Comparison of ENCODE assay signal across 1 cellular context in genomic region chr22:35379146-35379993, GRCh38.
TF ChIP-seq lines count a peak whose summit lies in the region.

No MANE protein-coding gene starts in this region.

TF ChIP-seq in GM23338, 12 proteins besides CTCF, POLR2A, EP300 and RAD21 (continued from another document):
- TF ChIP-seq, protein P1, sequence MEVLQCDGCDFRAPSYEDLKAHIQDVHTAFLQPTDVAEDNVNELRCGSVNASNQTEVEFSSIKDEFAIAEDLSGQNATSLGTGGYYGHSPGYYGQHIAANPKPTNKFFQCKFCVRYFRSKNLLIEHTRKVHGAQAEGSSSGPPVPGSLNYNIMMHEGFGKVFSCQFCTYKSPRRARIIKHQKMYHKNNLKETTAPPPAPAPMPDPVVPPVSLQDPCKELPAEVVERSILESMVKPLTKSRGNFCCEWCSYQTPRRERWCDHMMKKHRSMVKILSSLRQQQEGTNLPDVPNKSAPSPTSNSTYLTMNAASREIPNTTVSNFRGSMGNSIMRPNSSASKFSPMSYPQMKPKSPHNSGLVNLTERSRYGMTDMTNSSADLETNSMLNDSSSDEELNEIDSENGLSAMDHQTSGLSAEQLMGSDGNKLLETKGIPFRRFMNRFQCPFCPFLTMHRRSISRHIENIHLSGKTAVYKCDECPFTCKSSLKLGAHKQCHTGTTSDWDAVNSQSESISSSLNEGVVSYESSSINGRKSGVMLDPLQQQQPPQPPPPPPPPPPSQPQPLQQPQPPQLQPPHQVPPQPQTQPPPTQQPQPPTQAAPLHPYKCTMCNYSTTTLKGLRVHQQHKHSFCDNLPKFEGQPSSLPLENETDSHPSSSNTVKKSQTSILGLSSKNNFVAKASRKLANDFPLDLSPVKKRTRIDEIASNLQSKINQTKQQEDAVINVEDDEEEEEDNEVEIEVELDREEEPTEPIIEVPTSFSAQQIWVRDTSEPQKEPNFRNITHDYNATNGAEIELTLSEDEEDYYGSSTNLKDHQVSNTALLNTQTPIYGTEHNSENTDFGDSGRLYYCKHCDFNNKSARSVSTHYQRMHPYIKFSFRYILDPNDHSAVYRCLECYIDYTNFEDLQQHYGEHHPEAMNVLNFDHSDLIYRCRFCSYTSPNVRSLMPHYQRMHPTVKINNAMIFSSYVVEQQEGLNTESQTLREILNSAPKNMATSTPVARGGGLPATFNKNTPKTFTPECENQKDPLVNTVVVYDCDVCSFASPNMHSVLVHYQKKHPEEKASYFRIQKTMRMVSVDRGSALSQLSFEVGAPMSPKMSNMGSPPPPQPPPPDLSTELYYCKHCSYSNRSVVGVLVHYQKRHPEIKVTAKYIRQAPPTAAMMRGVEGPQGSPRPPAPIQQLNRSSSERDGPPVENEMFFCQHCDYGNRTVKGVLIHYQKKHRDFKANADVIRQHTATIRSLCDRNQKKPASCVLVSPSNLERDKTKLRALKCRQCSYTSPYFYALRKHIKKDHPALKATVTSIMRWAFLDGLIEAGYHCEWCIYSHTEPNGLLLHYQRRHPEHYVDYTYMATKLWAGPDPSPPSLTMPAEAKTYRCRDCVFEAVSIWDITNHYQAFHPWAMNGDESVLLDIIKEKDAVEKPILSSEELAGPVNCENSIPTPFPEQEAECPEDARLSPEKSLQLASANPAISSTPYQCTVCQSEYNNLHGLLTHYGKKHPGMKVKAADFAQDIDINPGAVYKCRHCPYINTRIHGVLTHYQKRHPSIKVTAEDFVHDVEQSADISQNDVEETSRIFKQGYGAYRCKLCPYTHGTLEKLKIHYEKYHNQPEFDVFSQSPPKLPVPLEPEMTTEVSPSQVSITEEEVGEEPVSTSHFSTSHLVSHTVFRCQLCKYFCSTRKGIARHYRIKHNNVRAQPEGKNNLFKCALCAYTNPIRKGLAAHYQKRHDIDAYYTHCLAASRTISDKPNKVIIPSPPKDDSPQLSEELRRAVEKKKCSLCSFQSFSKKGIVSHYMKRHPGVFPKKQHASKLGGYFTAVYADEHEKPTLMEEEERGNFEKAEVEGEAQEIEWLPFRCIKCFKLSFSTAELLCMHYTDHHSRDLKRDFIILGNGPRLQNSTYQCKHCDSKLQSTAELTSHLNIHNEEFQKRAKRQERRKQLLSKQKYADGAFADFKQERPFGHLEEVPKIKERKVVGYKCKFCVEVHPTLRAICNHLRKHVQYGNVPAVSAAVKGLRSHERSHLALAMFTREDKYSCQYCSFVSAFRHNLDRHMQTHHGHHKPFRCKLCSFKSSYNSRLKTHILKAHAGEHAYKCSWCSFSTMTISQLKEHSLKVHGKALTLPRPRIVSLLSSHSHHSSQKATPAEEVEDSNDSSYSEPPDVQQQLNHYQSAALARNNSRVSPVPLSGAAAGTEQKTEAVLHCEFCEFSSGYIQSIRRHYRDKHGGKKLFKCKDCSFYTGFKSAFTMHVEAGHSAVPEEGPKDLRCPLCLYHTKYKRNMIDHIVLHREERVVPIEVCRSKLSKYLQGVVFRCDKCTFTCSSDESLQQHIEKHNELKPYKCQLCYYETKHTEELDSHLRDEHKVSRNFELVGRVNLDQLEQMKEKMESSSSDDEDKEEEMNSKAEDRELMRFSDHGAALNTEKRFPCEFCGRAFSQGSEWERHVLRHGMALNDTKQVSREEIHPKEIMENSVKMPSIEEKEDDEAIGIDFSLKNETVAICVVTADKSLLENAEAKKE (CRISPR knock-in tag; IDR thresholded peaks at IDR 0.05) = no peak
- no peak for TF ChIP-seq JUNB (IDR thresholded peaks at IDR 0.05; ENCODE audit: unreplicated experiment)
- TF ChIP-seq POLR2AphosphoS5 (IDR thresholded peaks at IDR 0.05; ENCODE audit: low read depth) = no peak
- no peak for TF ChIP-seq ZNF331 (CRISPR knock-in tag; IDR thresholded peaks at IDR 0.05; ENCODE audit: low read depth)
- no peak for TF ChIP-seq STAT1 (IDR thresholded peaks at IDR 0.05; ENCODE audit: unreplicated experiment)
